22 cellular contexts compared by ENCODE assay signal in genomic region chr11:99446400-99446799, GRCh38.
DNase-seq lines count a peak whose midpoint lies in the region; ATAC-seq, FAIRE-seq and TF ChIP-seq lines count a peak whose summit lies in the region.
"Had no signal": no experiment of that assay in that cellular context is flagged by ENCODE, and none has a peak within 500 bp of the region (broad histone marks: within the 10 kb centered on the region; RNA-seq: fewer than 3 reads in every experiment).

No MANE protein-coding gene starts in this region.

- no peaks in the 10 kb centered on the region for H3K79me2 ChIP-seq in GM23338 (replicated peaks; ENCODE audit: insufficient read depth)
- no peaks in the 10 kb centered on the region for H3K79me2 ChIP-seq in Karpas-422 (ENCODE audit: low read length)
- no peaks in the 10 kb centered on the region for H3K79me2 ChIP-seq in GM23248 (ENCODE audit: insufficient read depth)

- no peak for ATAC-seq in A549
- ATAC-seq in GM23338: no peak
- no peak for ATAC-seq in HG03025 (IDR thresholded peaks at IDR 0.05; ENCODE audit: low FRiP score, unreplicated experiment)
- no peak for ATAC-seq in HG03342 (IDR thresholded peaks at IDR 0.05; ENCODE audit: unreplicated experiment)
- ATAC-seq: CD8-positive, alpha-beta T cell had no signal

- CTCF ChIA-PET in A549 (lab: Yijun Ruan, JAX): interaction anchor here (0.6 kb wide), 2 partner anchors 52 to 323 kb away, joined by 3 read pairs; no protein-coding TSS in a partner anchor

- TF ChIP-seq EP300 in A549 (IDR thresholded peaks at IDR 0.05): no peak

- H3K27me3 ChIP-seq in GM23338 (ENCODE audit: insufficient read depth): no peaks in the 10 kb centered on the region
- no peaks in the 10 kb centered on the region for H3K27me3 ChIP-seq in Karpas-422 (ENCODE audit: low read length)
- H3K27me3 ChIP-seq in GM23248 (replicated peaks; ENCODE audit: insufficient read depth): no peaks in the 10 kb centered on the region
- H3K27me3 ChIP-seq: BLaER1 treated with 17β-estradiol and CSF1 and Interleukin-3, amounts not matched to agents 10 nM and 100 nM had no signal

- H2AFZ ChIP-seq in GM23338 (no peak overlapping the region; the same call in 1 of the 2 replicates), Karpas-422 (ENCODE audit: low read length) (0 out of 2 replicates have a peak overlapping the region, but pooled peaks have one; percentile 24), GM23248 (no peak overlapping the region)

- peaks cover 3% of the 10 kb centered on the region for H3K27me3 Mint-ChIP-seq in GM23338 (ENCODE audit: insufficient read depth, low read depth, poor library complexity)
- no peaks in the 10 kb centered on the region for H3K27me3 Mint-ChIP-seq in progenitor cell of endocrine pancreas
- H3K27me3 Mint-ChIP-seq: B cell; CD4-positive, alpha-beta T cell had no signal

- H3K4me1 ChIP-seq in A549: no peaks in the 10 kb centered on the region
- no peaks in the 10 kb centered on the region for H3K4me1 ChIP-seq in GM23338 (ENCODE audit: insufficient read depth)
- H3K4me1 ChIP-seq in Karpas-422 (ENCODE audit: low read length): no peaks in the 10 kb centered on the region
- H3K4me1 ChIP-seq in GM23248 (ENCODE audit: insufficient read depth): no peaks in the 10 kb centered on the region
- H3K4me1 ChIP-seq: BLaER1 treated with 17β-estradiol and CSF1 and Interleukin-3, amounts not matched to agents 10 nM and 100 nM; Caco-2 had no signal

- no peak overlapping the region for H3K4me3 ChIP-seq in A549
- no peak overlapping the region for H3K4me3 ChIP-seq in GM23338
- no peak overlapping the region for H3K4me3 ChIP-seq in Karpas-422 (ENCODE audit: low read length)
- H3K4me3 ChIP-seq in GM23248: no peak overlapping the region
- H3K4me3 ChIP-seq: BLaER1 treated with 17β-estradiol and CSF1 and Interleukin-3, amounts not matched to agents 10 nM and 100 nM had no signal

- H3K36me3 ChIP-seq in GM23338 (ENCODE audit: insufficient read depth): no peaks in the 10 kb centered on the region
- H3K36me3 ChIP-seq in Karpas-422 (ENCODE audit: insufficient read depth, low read length): no peaks in the 10 kb centered on the region
- no peaks in the 10 kb centered on the region for H3K36me3 ChIP-seq in GM23248 (ENCODE audit: low read depth)
- H3K36me3 ChIP-seq: BLaER1 treated with 17β-estradiol and CSF1 and Interleukin-3, amounts not matched to agents 10 nM and 100 nM had no signal

- H4K20me1 ChIP-seq in GM23338 (replicated peaks; ENCODE audit: insufficient read depth) (no peaks in the 10 kb centered on the region), Karpas-422 (ENCODE audit: insufficient read depth, low read depth, low read length) (no peaks in the 10 kb centered on the region), GM23248 (ENCODE audit: insufficient read depth) (no peaks in the 10 kb centered on the region)
- H4K20me1 ChIP-seq: BLaER1 treated with 17β-estradiol and CSF1 and Interleukin-3, amounts not matched to agents 10 nM and 100 nM had no signal

- no peaks in the 10 kb centered on the region for H3K9me3 ChIP-seq in A549
- peaks cover 78% of the 10 kb centered on the region for H3K9me3 ChIP-seq in Karpas-422 (ENCODE audit: low read length)
- H3K9me3 ChIP-seq in GM23248 (ENCODE audit: low read depth): no peaks in the 10 kb centered on the region
- H3K9me3 ChIP-seq: BLaER1 treated with 17β-estradiol and CSF1 and Interleukin-3, amounts not matched to agents 10 nM and 100 nM; Caco-2 had no signal

- DNase-seq in A549 (ENCODE audit: low read depth in 1 of 2, low spot score in 1 of 2) (no peak), GM23338 (ENCODE audit: low spot score) (no peak), Karpas-422 (no peak), progenitor cell of endocrine pancreas (ENCODE audit: low spot score, unreplicated experiment) (no peak), GM23248 (no peak)
- DNase-seq: 8988T; AML-193; Caco-2; Calu3; CD4-positive, alpha-beta T cell; CD8-positive, alpha-beta T cell; DMS79 treated with DMSO at 0.1 percent for 48 hours; GF-D8 had no signal

- TF ChIP-seq CTCF in A549 (IDR thresholded peaks at IDR 0.05) (no peak), GM23338 (conservative IDR thresholded peaks at IDR 0.05; ENCODE audit: low read depth in 2 of 2) (no peak), progenitor cell of endocrine pancreas (IDR thresholded peaks at IDR 0.05; ENCODE audit: unreplicated experiment) (no peak)

- no peak for FAIRE-seq in A549 (lab: Jason Lieb, UNC)
- FAIRE-seq: A204.1, G401.6, GM12891, GM19239 had no signal

- no peak for TF ChIP-seq RAD21 in A549 (conservative IDR thresholded peaks at IDR 0.05 in 1 of 2, IDR thresholded peaks at IDR 0.05 in 1 of 2)

- 38% methylated on average over 1 of the region's 1 CpG for WGBS in A549 (ENCODE audit: missing lambda C conversion rate)
- WGBS in GM23248 (ENCODE audit: low coverage in 1 of 2, low lambda C conversion rate in 2 of 2, missing lambda C conversion rate in 2 of 2), 2 experiments: 0 to 10% methylated on average over 1 of the region's 1 CpG

- no peaks in the 10 kb centered on the region for H3K9me3 Mint-ChIP-seq in GM23338
- no peaks in the 10 kb centered on the region for H3K9me3 Mint-ChIP-seq in progenitor cell of endocrine pancreas (ENCODE audit: low read depth)
- H3K9me3 Mint-ChIP-seq: CD4-positive, alpha-beta T cell had no signal

- H3K27ac Mint-ChIP-seq in GM23338 (0 out of 2 replicates have a peak overlapping the region, but pooled peaks have one; percentile 20), progenitor cell of endocrine pancreas (peak overlapping the region; percentile 11)
- H3K27ac Mint-ChIP-seq: B cell; CD4-positive, alpha-beta T cell; CD8-positive, alpha-beta T cell had no signal

- H3F3A ChIP-seq in GM23338 (replicated peaks; ENCODE audit: low read depth) (no peaks in the 10 kb centered on the region), GM23248 (ENCODE audit: insufficient read depth) (no peaks in the 10 kb centered on the region)

- H3K9me2 ChIP-seq in GM23338 (ENCODE audit: insufficient read depth): no peaks in the 10 kb centered on the region
- no peaks in the 10 kb centered on the region for H3K9me2 ChIP-seq in Karpas-422 (replicated peaks; ENCODE audit: insufficient read depth, low read length)
- no peaks in the 10 kb centered on the region for H3K9me2 ChIP-seq in GM23248 (ENCODE audit: insufficient read depth)

- H3K4me3 Mint-ChIP-seq in GM23338: no peak overlapping the region
- H3K4me3 Mint-ChIP-seq in progenitor cell of endocrine pancreas (ENCODE audit: low read depth): no peak overlapping the region
- H3K4me3 Mint-ChIP-seq: B cell; CD4-positive, alpha-beta T cell; CD8-positive, alpha-beta T cell had no signal

- POLR2A ChIA-PET in A549 (lab: Yijun Ruan, JAX): no interaction called here

- no peak overlapping the region for H3K4me2 ChIP-seq in A549
- H3K4me2 ChIP-seq in GM23338: no peak overlapping the region
- H3K4me2 ChIP-seq in Karpas-422 (ENCODE audit: low read depth, low read length, poor library complexity, severe bottlenecking): no peak overlapping the region
- H3K4me2 ChIP-seq in GM23248 (ENCODE audit: unreplicated experiment): no peak overlapping the region
- H3K4me2 ChIP-seq: BLaER1 treated with 17β-estradiol and CSF1 and Interleukin-3, amounts not matched to agents 10 nM and 100 nM had no signal

- no peak overlapping the region for H3K9ac ChIP-seq in Karpas-422 (ENCODE audit: low read length)
- no peak overlapping the region for H3K9ac ChIP-seq in GM23248
- H3K9ac ChIP-seq: BLaER1 treated with 17β-estradiol and CSF1 and Interleukin-3, amounts not matched to agents 10 nM and 100 nM had no signal

- no peak overlapping the region for H3K27ac ChIP-seq in A549
- no peak overlapping the region for H3K27ac ChIP-seq in GM23338 (ENCODE audit: low read depth)
- H3K27ac ChIP-seq in Karpas-422 (ENCODE audit: low read length): no peak overlapping the region
- H3K27ac ChIP-seq in GM23248: no peak overlapping the region
- H3K27ac ChIP-seq: BLaER1 treated with 17β-estradiol and CSF1 and Interleukin-3, amounts not matched to agents 10 nM and 100 nM; C4-2B had no signal

- no peaks in the 10 kb centered on the region for H3K4me1 Mint-ChIP-seq in GM23338
- H3K4me1 Mint-ChIP-seq in progenitor cell of endocrine pancreas (ENCODE audit: low read depth): no peaks in the 10 kb centered on the region
- H3K4me1 Mint-ChIP-seq: B cell had no signal

- in situ Hi-C loops in GM23248 (cut with MboI): no loop called here

- TF ChIP-seq POLR2A in A549 (IDR thresholded peaks at IDR 0.05; ENCODE audit: low read length): no peak

- H3K36me3 Mint-ChIP-seq in GM23338 (ENCODE audit: low read depth) (no peaks in the 10 kb centered on the region), progenitor cell of endocrine pancreas (ENCODE audit: insufficient read depth) (no peaks in the 10 kb centered on the region)
- H3K36me3 Mint-ChIP-seq: CD8-positive, alpha-beta T cell had no signal

TF ChIP-seq in A549, 52 proteins besides CTCF, POLR2A, EP300 and RAD21:
- no peak for TF ChIP-seq ZC3H11A (IDR thresholded peaks at IDR 0.05)
- TF ChIP-seq MAFK (IDR thresholded peaks at IDR 0.05; ENCODE audit: partially characterized antibody): peak; percentile 54
